Comparison of ENCODE assay signal across 13 cellular contexts in genomic region chrX:106397788-106398538, GRCh38.
DNase-seq lines count a peak whose midpoint lies in the region; ATAC-seq and TF ChIP-seq lines count a peak whose summit lies in the region.
"Had no signal": no experiment of that assay in that cellular context is flagged by ENCODE, and none has a peak within 500 bp of the region (broad histone marks: within the 10 kb centered on the region; RNA-seq: fewer than 3 reads in every experiment).

No MANE protein-coding gene starts in this region.

- no peaks in the 10 kb centered on the region for H3F3A ChIP-seq in GM23248 (ENCODE audit: insufficient read depth)

- peak; percentile 11 for DNase-seq in COLO829 (ENCODE audit: low spot score)
- peak; percentile 63 for DNase-seq in Karpas-422
- peak; percentile 13 for DNase-seq in astrocyte of the cerebellum (ENCODE audit: low read depth)
- no peak for DNase-seq in right lobe of liver
- DNase-seq in stomach, result no peak
- no peak for DNase-seq in GM23248
- DNase-seq in spleen, result no peak
- DNase-seq in stimulated activated CD4-positive, alpha-beta T cell treated with anti-CD3 and anti-CD28 coated beads, Interleukin-12 subunit alpha, Interleukin-12 subunit beta, amount 100 ng/mL, for 4 hours, result no peak
- DNase-seq: CD4-positive, alpha-beta memory T cell; effector memory CD4-positive, alpha-beta T cell; NCI-H226 had no signal

- H3K9ac ChIP-seq in Karpas-422 (ENCODE audit: low read length) (no peak overlapping the region), GM23248 (no peak overlapping the region)

- H3K36me3 ChIP-seq in Karpas-422 (ENCODE audit: insufficient read depth, low read length), result no peaks in the 10 kb centered on the region
- H3K36me3 ChIP-seq in right lobe of liver, result no peaks in the 10 kb centered on the region
- H3K36me3 ChIP-seq in stomach, result no peaks in the 10 kb centered on the region
- no peaks in the 10 kb centered on the region for H3K36me3 ChIP-seq in GM23248 (ENCODE audit: low read depth)
- H3K36me3 ChIP-seq in spleen, result no peaks in the 10 kb centered on the region

- no peak overlapping the region for H2AFZ ChIP-seq in Karpas-422 (ENCODE audit: low read length)
- H2AFZ ChIP-seq in GM23248, result no peak overlapping the region

- H3K27me3 ChIP-seq in Karpas-422 (ENCODE audit: low read length) (no peaks in the 10 kb centered on the region), right lobe of liver (no peaks in the 10 kb centered on the region), stomach (no peaks in the 10 kb centered on the region), GM23248 (replicated peaks; ENCODE audit: insufficient read depth) (no peaks in the 10 kb centered on the region), spleen (replicated peaks in 1 of 7) (no peaks in the 10 kb centered on the region)

- no peak for TF ChIP-seq EP300 in stomach (IDR thresholded peaks at IDR 0.05)

- H3K9me3 ChIP-seq in Karpas-422 (ENCODE audit: low read length) (no peaks in the 10 kb centered on the region), right lobe of liver (no peaks in the 10 kb centered on the region), stomach (no peaks in the 10 kb centered on the region), GM23248 (ENCODE audit: low read depth) (no peaks in the 10 kb centered on the region), spleen (no peaks in the 10 kb centered on the region)

- H4K20me1 ChIP-seq in Karpas-422 (ENCODE audit: insufficient read depth, low read depth, low read length) (no peaks in the 10 kb centered on the region), GM23248 (ENCODE audit: insufficient read depth) (no peaks in the 10 kb centered on the region)

- H3K4me3 ChIP-seq in Karpas-422 (ENCODE audit: low read length), result no peak overlapping the region
- no peak overlapping the region for H3K4me3 ChIP-seq in astrocyte of the cerebellum (ENCODE audit: low read depth, low read length)
- H3K4me3 ChIP-seq in right lobe of liver, result no peak overlapping the region
- no peak overlapping the region for H3K4me3 ChIP-seq in stomach
- H3K4me3 ChIP-seq in GM23248, result no peak overlapping the region
- no peak overlapping the region for H3K4me3 ChIP-seq in spleen
- H3K4me3 ChIP-seq: skin epidermis had no signal

- intact Hi-C loops in right lobe of liver (cut with DNase I) (no loop called here), stomach (cut with DNase I; ENCODE audit: low total_unique reads) (no loop called here), spleen (cut with DNase I; ENCODE audit: low total_unique reads) (no loop called here)

- TF ChIP-seq POLR2A in right lobe of liver (IDR thresholded peaks at IDR 0.05) (no peak), stomach (IDR thresholded peaks at IDR 0.05) (no peak), spleen (IDR thresholded peaks at IDR 0.05) (no peak)

- H3K4me1 ChIP-seq in Karpas-422 (ENCODE audit: low read length) (no peaks in the 10 kb centered on the region), right lobe of liver (no peaks in the 10 kb centered on the region), stomach (no peaks in the 10 kb centered on the region), GM23248 (ENCODE audit: insufficient read depth) (no peaks in the 10 kb centered on the region), spleen (no peaks in the 10 kb centered on the region)

- TF ChIP-seq CTCF in astrocyte of the cerebellum (IDR thresholded peaks at IDR 0.05; ENCODE audit: low read depth, low read length, missing control alignments), result peak; percentile 12
- TF ChIP-seq CTCF in right lobe of liver (IDR thresholded peaks at IDR 0.05), result peak; percentile 27 to 41 (median 36)
- peak in 1 of 7 experiments; percentile 16 for TF ChIP-seq CTCF in stomach (IDR thresholded peaks at IDR 0.05)
- no peak for TF ChIP-seq CTCF in spleen (IDR thresholded peaks at IDR 0.05 in 8 of 11, conservative IDR thresholded peaks at IDR 0.05 in 3 of 11)

- in situ Hi-C loops in astrocyte of the cerebellum (cut with HindIII; ENCODE audit: low sequenced_read_pairs), result no loop called here
- in situ Hi-C loops in GM23248 (cut with MboI), result no loop called here

- peak; percentile 38 to 67 (median 59) for ATAC-seq in right lobe of liver
- ATAC-seq: stimulated activated effector memory CD8-positive, alpha-beta T cell treated with anti-CD3 and anti-CD28 coated beads, Interleukin-12 subunit alpha, Interleukin-12 subunit beta, amount 100 ng/mL, for 72 hours had no signal

- no peaks in the 10 kb centered on the region for H3K9me2 ChIP-seq in Karpas-422 (replicated peaks; ENCODE audit: insufficient read depth, low read length)
- no peaks in the 10 kb centered on the region for H3K9me2 ChIP-seq in GM23248 (ENCODE audit: insufficient read depth)

- no peak overlapping the region for H3K4me2 ChIP-seq in Karpas-422 (ENCODE audit: low read depth, low read length, poor library complexity, severe bottlenecking)
- no peak overlapping the region for H3K4me2 ChIP-seq in GM23248 (ENCODE audit: unreplicated experiment)

- H3K27ac ChIP-seq in Karpas-422 (ENCODE audit: low read length), result no peak overlapping the region
- H3K27ac ChIP-seq in right lobe of liver, result no peak overlapping the region
- H3K27ac ChIP-seq in stomach, result no peak overlapping the region
- H3K27ac ChIP-seq in GM23248, result no peak overlapping the region
- no peak overlapping the region for H3K27ac ChIP-seq in spleen
- H3K27ac ChIP-seq: skin epidermis had no signal

- H3K79me2 ChIP-seq in Karpas-422 (ENCODE audit: low read length) (no peaks in the 10 kb centered on the region), GM23248 (ENCODE audit: insufficient read depth) (no peaks in the 10 kb centered on the region)

Comparison
In these comparisons a context has a peak if more than half of its experiments do, and no peak if none do; other contexts are left out.
1. DNase-seq: peak in COLO829 (single experiment), Karpas-422 (single experiment) and astrocyte of the cerebellum (single experiment); none in right lobe of liver (0 of 3), stomach (single experiment), GM23248 (single experiment), spleen (single experiment) and stimulated activated CD4-positive, alpha-beta T cell treated with anti-CD3 and anti-CD28 coated beads, Interleukin-12 subunit alpha, Interleukin-12 subunit beta, amount 100 ng/mL, for 4 hours (single experiment).
2. CTCF ChIP-seq: peak in astrocyte of the cerebellum (single experiment) and right lobe of liver (4 of 4); none in spleen (0 of 11).